ENCODE assay signal across 9 cellular contexts in the genomic region with DNA sequence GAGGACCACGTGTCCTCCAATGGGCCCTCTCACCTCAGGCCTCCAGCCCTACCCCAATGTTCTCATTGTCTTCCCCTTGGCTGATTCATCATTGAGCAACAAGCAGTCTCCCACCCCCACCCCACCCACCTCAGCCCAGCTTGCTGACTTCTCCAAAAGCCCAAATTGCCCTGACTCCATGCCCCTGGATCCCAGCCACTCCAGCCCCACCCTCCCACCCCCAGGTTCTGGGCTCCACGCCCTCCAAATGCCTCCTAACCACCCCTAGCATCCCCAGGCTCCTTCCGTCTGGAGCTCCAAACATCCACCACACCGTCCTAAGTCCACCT. TPM values are rescaled to one million over a fixed set of nuclear protein-coding genes. Genes with fewer than 3 reads are reported as not detected.
DNase-seq lines count a peak whose midpoint lies in the region; ATAC-seq, FAIRE-seq and TF ChIP-seq lines count a peak whose summit lies in the region.
"Had no signal": no experiment of that assay in that cellular context is flagged by ENCODE, and none has a peak within 500 bp of the region (broad histone marks: within the 10 kb centered on the region; RNA-seq: fewer than 3 reads in every experiment).

No MANE protein-coding gene starts in this region.

- no peak overlapping the region for H4K12ac ChIP-seq in trophoblast cell (ENCODE audit: low read depth, low read length)

- H3K9me3 Mint-ChIP-seq in chondrocyte (ENCODE audit: low read depth) = no peaks in the 10 kb centered on the region

- H3K36me3 Mint-ChIP-seq in chondrocyte (ENCODE audit: low read depth) = peaks cover 4% of the 10 kb centered on the region

- H4K8ac ChIP-seq in trophoblast cell (ENCODE audit: low read depth, low read length) = no peak overlapping the region

- no peak overlapping the region for H3K9ac ChIP-seq in trophoblast cell (ENCODE audit: low read length)

- peak overlapping the region; percentile 52 for H2BK12ac ChIP-seq in trophoblast cell (ENCODE audit: low read length)

- ATAC-seq in GM18858 (IDR thresholded peaks at IDR 0.05; ENCODE audit: unreplicated experiment) = no peak
- no peak for ATAC-seq in GM21723 (IDR thresholded peaks at IDR 0.05; ENCODE audit: unreplicated experiment)

- no peaks in the 10 kb centered on the region for H3K27me3 ChIP-seq in trophoblast cell (ENCODE audit: insufficient read depth, low read length)

- H3K4me1 ChIP-seq in trophoblast cell (ENCODE audit: control insufficient read depth in 1 of 2, insufficient read depth in 2 of 2, low read length in 2 of 2) = peaks cover 52 to 55% of the 10 kb centered on the region in 2 experiments

- H2BK120ac ChIP-seq in trophoblast cell (ENCODE audit: insufficient read depth, low read length, poor library complexity) = peak overlapping the region; percentile 26

- DNase-seq in H54 (ENCODE audit: insufficient read length, low spot score) (peak; percentile 47), chondrocyte (ENCODE audit: low spot score) (no peak), trophoblast cell (no peak)
- no peak for DNase-seq in activated CD8-positive, alpha-beta memory T cell treated with anti-CD3 and anti-CD28 coated beads, Interleukin-2, amount 50 U/mL, for 4 hours
- DNase-seq: activated CD8-positive, alpha-beta memory T cell treated with anti-CD3 and anti-CD28 coated beads for 24 hours; DMS53; nucleus accumbens had no signal

- no peaks in the 10 kb centered on the region for H3K27me3 Mint-ChIP-seq in chondrocyte (ENCODE audit: low read depth)

- no peak for FAIRE-seq in H54 (lab: Jason Lieb, UNC)

- no peak overlapping the region for H3K23ac ChIP-seq in trophoblast cell (ENCODE audit: low read length)

- H3K4ac ChIP-seq in trophoblast cell (ENCODE audit: low read depth, low read length) = no peak overlapping the region

- H3K27ac ChIP-seq in trophoblast cell (ENCODE audit: low read depth, low read length) = no peak overlapping the region

- no peak overlapping the region for H2AFZ ChIP-seq in trophoblast cell (ENCODE audit: insufficient read depth, low read length, poor library complexity)

- no peak overlapping the region for H3K4me3 ChIP-seq in trophoblast cell (ENCODE audit: low read depth, low read length)

- no peak overlapping the region for H3K14ac ChIP-seq in trophoblast cell (ENCODE audit: low read length)

- peak overlapping the region; percentile 12 for H3K18ac ChIP-seq in trophoblast cell (ENCODE audit: low read length)

- no peak overlapping the region for H2BK5ac ChIP-seq in trophoblast cell (ENCODE audit: low read depth, low read length, poor library complexity)

- TF ChIP-seq POLR2A in H54 (IDR thresholded peaks at IDR 0.05; ENCODE audit: low read depth, low read length) = no peak

- peak overlapping the region; percentile 90 for H3K4me3 Mint-ChIP-seq in chondrocyte (ENCODE audit: unreplicated experiment)

- peaks cover 3% of the 10 kb centered on the region for H3K79me2 ChIP-seq in trophoblast cell (ENCODE audit: control insufficient read depth, insufficient read depth, low read length, poor library complexity)

- no CpG with 5 or more reads among the region's 4 CpGs for WGBS in trophoblast cell (ENCODE audit: extremely low coverage, insufficient coverage, insufficient read length)

- H3K9me3 ChIP-seq in trophoblast cell (ENCODE audit: insufficient read depth, low read depth, low read length) = no peaks in the 10 kb centered on the region

- H3K4me1 Mint-ChIP-seq in chondrocyte (ENCODE audit: low read depth) = peaks cover 48% of the 10 kb centered on the region

- H3K79me1 ChIP-seq in trophoblast cell (ENCODE audit: low read length) = peaks cover 34% of the 10 kb centered on the region

- peak overlapping the region; percentile 27 for H4K91ac ChIP-seq in trophoblast cell (ENCODE audit: low read depth, low read length)

- peak overlapping the region; percentile 77 for H3K27ac Mint-ChIP-seq in chondrocyte (ENCODE audit: unreplicated experiment)

- no peaks in the 10 kb centered on the region for H3K36me3 ChIP-seq in trophoblast cell (ENCODE audit: control insufficient read depth in 1 of 2, insufficient read depth in 2 of 2, low read length in 2 of 2)

- no peak for TF ChIP-seq CTCF in chondrocyte (IDR thresholded peaks at IDR 0.05)

- no peak overlapping the region for H3K4me2 ChIP-seq in trophoblast cell (ENCODE audit: low read length)

- H2AK5ac ChIP-seq in trophoblast cell (ENCODE audit: low read length) = no peak overlapping the region

RNA-seq across cellular contexts. Expression of a gene that starts 1.9 kb away (rescaled TPM):
- total RNA-seq in chondrocyte = 111 to 122 TPM (median 115 TPM) in 3 replicates
- 48.3 and 48.6 TPM in 2 replicates for polyA plus RNA-seq in trophoblast cell (2013)

RNA-seq across cellular contexts. Expression of a gene that starts 5.1 kb away (rescaled TPM):
- total RNA-seq in chondrocyte = not detected in 3 replicates
- 20.0 and 21.0 TPM in 2 replicates for polyA plus RNA-seq in trophoblast cell (2013)

RNA-seq across cellular contexts. Expression of a gene that starts 16.3 kb away (rescaled TPM):
- 98.2 to 113 TPM (median 98.4 TPM) in 3 replicates for total RNA-seq in chondrocyte
- polyA plus RNA-seq in trophoblast cell (2013) = 409 and 437 TPM in 2 replicates

RNA-seq across cellular contexts. Expression of a gene that starts 17.2 kb away (rescaled TPM):
- 1.2 to 1.5 TPM (median 1.3 TPM) in 3 replicates for total RNA-seq in chondrocyte
- 0.93 and 1.2 TPM in 2 replicates for polyA plus RNA-seq in trophoblast cell (2013)

RNA-seq across cellular contexts. Expression of a gene that starts 22.9 kb away (rescaled TPM):
- 44.4 to 56.9 TPM (median 47.9 TPM) in 3 replicates for total RNA-seq in chondrocyte
- polyA plus RNA-seq in trophoblast cell (2013) = 72.8 and 73.0 TPM in 2 replicates
